Comparison of ENCODE assay signal across 9 cellular contexts in genomic region chr12:48197967-48198618, GRCh38. TPM values are rescaled to one million over a fixed set of nuclear protein-coding genes. Genes with fewer than 3 reads are reported as not detected.
DNase-seq lines count a peak whose midpoint lies in the region; ATAC-seq, FAIRE-seq and TF ChIP-seq lines count a peak whose summit lies in the region.
"Had no signal": no experiment of that assay in that cellular context is flagged by ENCODE, and none has a peak within 500 bp of the region (broad histone marks: within the 10 kb centered on the region; RNA-seq: fewer than 3 reads in every experiment).

No MANE protein-coding gene starts in this region.

- TF ChIP-seq EP300 in A549 (IDR thresholded peaks at IDR 0.05) = no peak

- H3K4me1 Mint-ChIP-seq in activated CD4-positive, alpha-beta memory T cell treated with anti-CD3 and anti-CD28 coated beads, Interleukin-2, amount 10 ng/mL, durations not matched to agents 7 days and 5 days = peaks cover 35% of the 10 kb centered on the region

- POLR2A ChIA-PET in A549 (lab: Yijun Ruan, JAX) = interaction anchor here (0.5 to 2.6 kb wide), 8 partner anchors 9 to 421 kb away, joined by 3 to 10 read pairs (median 4); partner anchors contain the start of genes ASB8, TMEM106C and VDR
- POLR2A ChIA-PET in activated CD4-positive, alpha-beta memory T cell treated with anti-CD3 and anti-CD28 coated beads, Interleukin-2, amount 10 ng/mL, durations not matched to agents 7 days and 5 days (lab: Charles Lee) = interaction anchor here (0.6 to 4.0 kb wide), 17 partner anchors 11 to 617 kb away, joined by 3 to 35 read pairs (median 4); partner anchors contain the start of genes ASB8, CCDC184, PFKM and RPAP3

- TF ChIP-seq RAD21 in A549 (conservative IDR thresholded peaks at IDR 0.05 in 1 of 2, IDR thresholded peaks at IDR 0.05 in 1 of 2) = no peak

- TF ChIP-seq CTCF in A549 (IDR thresholded peaks at IDR 0.05) = no peak

- H3K27ac Mint-ChIP-seq in activated CD4-positive, alpha-beta memory T cell treated with anti-CD3 and anti-CD28 coated beads, Interleukin-2, amount 10 ng/mL, durations not matched to agents 7 days and 5 days = peak overlapping the region; percentile 96

- H3K4me3 Mint-ChIP-seq in activated CD4-positive, alpha-beta memory T cell treated with anti-CD3 and anti-CD28 coated beads, Interleukin-2, amount 10 ng/mL, durations not matched to agents 7 days and 5 days = peak overlapping the region; percentile 80

- peaks cover 34% of the 10 kb centered on the region for H3K36me3 Mint-ChIP-seq in activated CD4-positive, alpha-beta memory T cell treated with anti-CD3 and anti-CD28 coated beads, Interleukin-2, amount 10 ng/mL, durations not matched to agents 7 days and 5 days (ENCODE audit: low read depth)

- peak overlapping the region; percentile 86 to 93 for H3K27ac ChIP-seq in A549
- H3K27ac ChIP-seq in ectodermal cell (ENCODE audit: insufficient read depth, low read depth, low read length, poor library complexity, severe bottlenecking) = peak overlapping the region; percentile 57

- H3K9me3 Mint-ChIP-seq in activated CD4-positive, alpha-beta memory T cell treated with anti-CD3 and anti-CD28 coated beads, Interleukin-2, amount 10 ng/mL, durations not matched to agents 7 days and 5 days = peaks cover 7% of the 10 kb centered on the region

- peak; percentile 93 to 96 for ATAC-seq in A549
- peak; percentile 98 for ATAC-seq in GM18861 (IDR thresholded peaks at IDR 0.05; ENCODE audit: unreplicated experiment)
- peak; percentile 99 for ATAC-seq in HG03095 (IDR thresholded peaks at IDR 0.05; ENCODE audit: unreplicated experiment)

- peak; percentile 77 for TF ChIP-seq POLR2A in A549 (IDR thresholded peaks at IDR 0.05; ENCODE audit: low read length)

- no peaks in the 10 kb centered on the region for H3K36me3 ChIP-seq in ectodermal cell (ENCODE audit: control insufficient read depth, insufficient read depth, low read length)

- CTCF ChIA-PET in A549 (lab: Yijun Ruan, JAX) = interaction anchor here (0.6 to 5.8 kb wide), 10 partner anchors 9 to 483 kb away, joined by 3 to 63 read pairs (median 4); partner anchors contain the start of genes CCDC184 and PFKM
- CTCF ChIA-PET in activated CD4-positive, alpha-beta memory T cell treated with anti-CD3 and anti-CD28 coated beads, Interleukin-2, amount 10 ng/mL, durations not matched to agents 7 days and 5 days (lab: Charles Lee) = interaction anchor here (0.9 to 7.0 kb wide), 14 partner anchors 12 to 431 kb away, joined by 3 to 94 read pairs (median 4); partner anchors contain the start of genes ASB8, CCDC184 and ZNF641

- peaks cover 48% of the 10 kb centered on the region for H3K27me3 ChIP-seq in ectodermal cell (ENCODE audit: control insufficient read depth, insufficient read depth, low read length, poor library complexity, severe bottlenecking)

- H3K27me3 Mint-ChIP-seq in activated CD4-positive, alpha-beta memory T cell treated with anti-CD3 and anti-CD28 coated beads, Interleukin-2, amount 10 ng/mL, durations not matched to agents 7 days and 5 days = peaks cover 15% of the 10 kb centered on the region

- H3K4me3 ChIP-seq in A549 (peak overlapping the region; percentile 66), ectodermal cell (ENCODE audit: insufficient read depth, low read depth, low read length) (peak overlapping the region; percentile 51)

- 3% methylated on average over 35 of the region's 38 CpGs for WGBS in A549 (ENCODE audit: missing lambda C conversion rate)
- 2 to 3% methylated on average over 38 of the region's 38 CpGs for WGBS in ectodermal cell, 2 experiments

- FAIRE-seq in A549 (lab: Jason Lieb, UNC) = no peak

- peaks cover 50% of the 10 kb centered on the region for H3K4me1 ChIP-seq in A549
- no peaks in the 10 kb centered on the region for H3K4me1 ChIP-seq in ectodermal cell (ENCODE audit: control insufficient read depth, insufficient read depth, low read length)

- DNase-seq in A549 (ENCODE audit: low read depth in 1 of 2, low spot score in 1 of 2) (peak; percentile 93 to 98), NCI-H510A treated with DMSO at 0.1 percent for 48 hours (lab: John Stamatoyannopoulos, UW) (peak; percentile 97), lung microvascular endothelial cell (ENCODE audit: low read depth in 2 of 2) (peak; percentile 78 to 94)
- peak; percentile 95 for DNase-seq in activated CD4-positive, alpha-beta memory T cell treated with anti-CD3 and anti-CD28 coated beads, Interleukin-2, amount 10 ng/mL, durations not matched to agents 7 days and 5 days
- DNase-seq in stimulated activated CD4-positive, alpha-beta T cell treated with anti-CD3 and anti-CD28 coated beads, TNF-alpha, amount 100 ng/mL, for 24 hours (ENCODE audit: low read depth in 3 of 3) = peak; percentile 84 to 94 (median 84)
- DNase-seq: DND-41 had no signal

- H3K9me3 ChIP-seq in A549 (no peaks in the 10 kb centered on the region; the same call in 2 of the 3 replicates), ectodermal cell (ENCODE audit: control insufficient read depth, low read length) (no peaks in the 10 kb centered on the region)

- peak overlapping the region; percentile 87 for H3K4me2 ChIP-seq in A549

TF ChIP-seq in A549, 52 proteins besides CTCF, POLR2A, EP300 and RAD21 (continues in another document):
- TF ChIP-seq ZNF302 (CRISPR knock-in tag; IDR thresholded peaks at IDR 0.05) (no peak), ZSCAN20 (CRISPR knock-in tag; IDR thresholded peaks at IDR 0.05) (no peak), MAX (IDR thresholded peaks at IDR 0.05) (peak; percentile 82), E2F6 (IDR thresholded peaks at IDR 0.05; ENCODE audit: borderline replicate concordance, low read depth) (peak; percentile 78; the same call in 1 of the 2 replicates), HOXB5 (CRISPR knock-in tag; IDR thresholded peaks at IDR 0.05) (no peak), FOXS1 (CRISPR knock-in tag; IDR thresholded peaks at IDR 0.05) (no peak), PHF8 (IDR thresholded peaks at IDR 0.05; ENCODE audit: borderline replicate concordance, low read depth) (peak; percentile 87; the same call in 1 of the 2 replicates), TFCP2L1 (CRISPR knock-in tag; IDR thresholded peaks at IDR 0.05) (0 out of 2 replicates have a peak, but pooled peaks have one; percentile 39), ATOH8 (CRISPR knock-in tag; IDR thresholded peaks at IDR 0.05; ENCODE audit: low read depth) (no peak)

RNA-seq across cellular contexts. Expression of gene OR10AD1, which starts 5.0 kb away (rescaled TPM):
- polyA plus RNA-seq in A549 (2011; rRNA removed) = not detected in 2 replicates
- polyA plus RNA-seq in A549 (2012; cell fraction: cytosol; rRNA removed) = not detected in 2 replicates
- not detected in 2 replicates for polyA plus RNA-seq in A549 (2012; cell fraction: nucleus; rRNA removed)
- not detected in 3 replicates for polyA plus RNA-seq in A549 (2017; fragmentation: RNase III; extraction: RNeasy Plus Mini Kit Qiagen cat#74134 plus additional on column Dnase treatment)
- not detected in 2 replicates for polyA minus RNA-seq in A549 (2011; rRNA and poly(A)+ RNA removed)
- total RNA-seq in activated CD4-positive, alpha-beta memory T cell treated with anti-CD3 and anti-CD28 coated beads, Interleukin-2, amount 10 ng/mL, durations not matched to agents 7 days and 5 days = not detected
- not detected for polyA plus RNA-seq in ectodermal cell (2013, experiment 1 of 4)
- not detected for polyA plus RNA-seq in ectodermal cell (2013, experiment 2 of 4)
- polyA plus RNA-seq in ectodermal cell (2013, experiment 3 of 4) = not detected
- not detected for polyA plus RNA-seq in ectodermal cell (2013, experiment 4 of 4)
- not detected in 2 replicates for total RNA-seq in lung microvascular endothelial cell

RNA-seq across cellular contexts. Expression of gene CCDC184, which starts 14.6 kb away (rescaled TPM):
- polyA plus RNA-seq in A549 (2011; rRNA removed) = 2.4 and 2.7 TPM in 2 replicates
- 2.8 and 3.0 TPM in 2 replicates for polyA plus RNA-seq in A549 (2012; cell fraction: cytosol; rRNA removed)
- polyA plus RNA-seq in A549 (2012; cell fraction: nucleus; rRNA removed) = 2.4 and 2.7 TPM in 2 replicates
- 1.2 to 1.6 TPM (median 1.5 TPM) in 3 replicates for polyA plus RNA-seq in A549 (2017; fragmentation: RNase III; extraction: RNeasy Plus Mini Kit Qiagen cat#74134 plus additional on column Dnase treatment)
- 1.8 TPM in 2 replicates for polyA minus RNA-seq in A549 (2011; rRNA and poly(A)+ RNA removed)
- under 1 TPM; 0.63 to 0.65 TPM for total RNA-seq in activated CD4-positive, alpha-beta memory T cell treated with anti-CD3 and anti-CD28 coated beads, Interleukin-2, amount 10 ng/mL, durations not matched to agents 7 days and 5 days
- polyA plus RNA-seq in ectodermal cell (2013, experiment 1 of 4) = 6.5 TPM
- 6.6 TPM for polyA plus RNA-seq in ectodermal cell (2013, experiment 2 of 4)
- polyA plus RNA-seq in ectodermal cell (2013, experiment 3 of 4) = 4.9 TPM
- 6.0 TPM for polyA plus RNA-seq in ectodermal cell (2013, experiment 4 of 4)
- total RNA-seq in lung microvascular endothelial cell = not detected in 2 replicates

RNA-seq across cellular contexts. Expression of gene ASB8, which starts 40.8 kb away (rescaled TPM):
- polyA plus RNA-seq in A549 (2011; rRNA removed) (25.6 and 33.1 TPM in 2 replicates), A549 (2017; fragmentation: RNase III; extraction: RNeasy Plus Mini Kit Qiagen cat#74134 plus additional on column Dnase treatment) (16.2 to 19.1 TPM (median 17.8 TPM) in 3 replicates)
- polyA plus RNA-seq in A549 (2012; cell fraction: cytosol; rRNA removed) = 10.7 and 14.4 TPM in 2 replicates
- polyA plus RNA-seq in A549 (2012; cell fraction: nucleus; rRNA removed) = 5.8 and 7.9 TPM in 2 replicates
- polyA minus RNA-seq in A549 (2011; rRNA and poly(A)+ RNA removed) = 30.3 and 37.6 TPM in 2 replicates
- total RNA-seq in activated CD4-positive, alpha-beta memory T cell treated with anti-CD3 and anti-CD28 coated beads, Interleukin-2, amount 10 ng/mL, durations not matched to agents 7 days and 5 days = 10 to 100 TPM; 43.4 to 45.6 TPM
- polyA plus RNA-seq in ectodermal cell (2013, experiment 1 of 4) = 12.2 TPM
- polyA plus RNA-seq in ectodermal cell (2013, experiment 2 of 4) = 11.5 TPM
- polyA plus RNA-seq in ectodermal cell (2013, experiment 3 of 4) = 8.1 TPM
- polyA plus RNA-seq in ectodermal cell (2013, experiment 4 of 4) = 10.8 TPM
- total RNA-seq in lung microvascular endothelial cell = 11.1 and 16.7 TPM in 2 replicates

Comparison
In these comparisons a context has a peak if more than half of its experiments do, and no peak if none do; other contexts are left out.
1. Peak in every context shown above with its lines: DNase-seq, ATAC-seq, H3K4me3 ChIP-seq and H3K27ac ChIP-seq.